Comparison of ENCODE assay signal across 8 cellular contexts in the genomic region with DNA sequence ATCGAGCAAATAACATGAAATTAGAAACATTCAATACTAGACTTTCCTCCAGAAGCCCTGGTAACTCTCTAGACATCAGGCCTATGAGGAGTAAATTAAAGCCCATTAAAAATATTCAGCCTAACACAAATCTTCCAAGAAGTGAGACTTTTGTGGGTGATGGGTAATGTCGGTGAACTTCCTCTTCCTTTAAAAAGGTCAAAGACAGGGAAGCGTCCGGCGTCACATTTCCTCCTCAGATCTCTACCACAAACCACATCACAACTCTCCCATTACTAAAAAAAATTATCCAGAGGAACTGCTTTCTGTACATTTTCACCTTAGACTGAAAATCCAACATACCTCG. TPM values are rescaled to one million over a fixed set of nuclear protein-coding genes. Genes with fewer than 3 reads are reported as not detected.
DNase-seq lines count a peak whose midpoint lies in the region; ATAC-seq and TF ChIP-seq lines count a peak whose summit lies in the region.

No MANE protein-coding gene starts in this region.

- POLR2A ChIA-PET in AG04449 (lab: Yijun Ruan, JAX), result no interaction called here

- DNase-seq in AG04449 (ENCODE audit: low read depth, low spot score) (no peak), HCEC 1CT (peak; percentile 50), T-helper 2 cell (peak in 3 of 5 experiments; percentile 35 to 59 (median 45)), mesenchymal stem cell (peak; percentile 60), thyroid gland (peak; percentile 28 to 35), NCI-H524 treated with DMSO at 0.1 percent for 48 hours (lab: John Stamatoyannopoulos, UW) (no peak)

- no peak overlapping the region for H4K8ac ChIP-seq in mesenchymal stem cell (ENCODE audit: low read length)

- H3K4me2 ChIP-seq in mesenchymal stem cell (ENCODE audit: low read length, poor library complexity, severe bottlenecking), result peak overlapping the region; percentile 67

- WGBS in ectodermal cell, 2 experiments, result 10 to 13% methylated on average over 4 to 5 of the region's 6 CpGs
- WGBS in mesenchymal stem cell, result 13% methylated on average over 5 of the region's 6 CpGs
- WGBS in thyroid gland, 2 donors, result 0% methylated on average over 6 of the region's 6 CpGs

- TF ChIP-seq CTCF in AG04449 (IDR thresholded peaks at IDR 0.05; ENCODE audit: insufficient read depth, low read length, missing control alignments) (no peak), thyroid gland (IDR thresholded peaks at IDR 0.05) (no peak)

- H2BK12ac ChIP-seq in mesenchymal stem cell (ENCODE audit: low read length in 2 of 2), result no peak overlapping the region

- H2AK5ac ChIP-seq in mesenchymal stem cell (ENCODE audit: low read length, severe bottlenecking), result no peak overlapping the region

- H3K18ac ChIP-seq in mesenchymal stem cell (ENCODE audit: low read depth in 1 of 2, low read length in 2 of 2), result peak overlapping the region in 1 of 2 experiments; percentile 94

- CTCF ChIA-PET in AG04449 (lab: Yijun Ruan, JAX), result interaction anchor here (1.4 to 2.6 kb wide), 2 partner anchors 16 to 20 kb away, joined by 3 to 16 read pairs; no protein-coding TSS in a partner anchor

- H3K23ac ChIP-seq in mesenchymal stem cell (ENCODE audit: low read length in 2 of 2), result no peak overlapping the region

- peaks cover 4% of the 10 kb centered on the region for H3K36me3 ChIP-seq in ectodermal cell (ENCODE audit: control insufficient read depth, insufficient read depth, low read length)
- peaks cover 5 to 8% of the 10 kb centered on the region in 2 experiments for H3K36me3 ChIP-seq in mesenchymal stem cell (ENCODE audit: control insufficient read depth in 1 of 2, insufficient read depth in 2 of 2, low read depth in 1 of 2, low read length in 2 of 2)
- no peaks in the 10 kb centered on the region for H3K36me3 ChIP-seq in thyroid gland

- H2AFZ ChIP-seq in mesenchymal stem cell (ENCODE audit: low read depth, low read length), result no peak overlapping the region

- peak overlapping the region; percentile 91 for H3K9ac ChIP-seq in mesenchymal stem cell (ENCODE audit: low read length)

- no peak overlapping the region for H3K4ac ChIP-seq in mesenchymal stem cell (ENCODE audit: low read depth in 1 of 2, low read length in 2 of 2)

- H2BK120ac ChIP-seq in mesenchymal stem cell (ENCODE audit: low read depth, low read length), result no peak overlapping the region

- H3K9me3 ChIP-seq in ectodermal cell (ENCODE audit: control insufficient read depth, low read length), result no peaks in the 10 kb centered on the region
- no peaks in the 10 kb centered on the region for H3K9me3 ChIP-seq in mesenchymal stem cell (ENCODE audit: control insufficient read depth, low read length)
- no peaks in the 10 kb centered on the region for H3K9me3 ChIP-seq in thyroid gland

- no peaks in the 10 kb centered on the region for H3K4me1 ChIP-seq in ectodermal cell (ENCODE audit: control insufficient read depth, insufficient read depth, low read length)
- H3K4me1 ChIP-seq in mesenchymal stem cell (ENCODE audit: control insufficient read depth, insufficient read depth, low read depth, low read length), result peaks cover 10% of the 10 kb centered on the region
- peaks cover 26 to 33% of the 10 kb centered on the region in 2 donors for H3K4me1 ChIP-seq in thyroid gland

- intact Hi-C loops in thyroid gland (cut with DNase I), result no loop called here

- H3K27me3 ChIP-seq in ectodermal cell (ENCODE audit: control insufficient read depth, insufficient read depth, low read length, poor library complexity, severe bottlenecking), result no peaks in the 10 kb centered on the region
- H3K27me3 ChIP-seq in mesenchymal stem cell (ENCODE audit: control insufficient read depth in 1 of 2, insufficient read depth in 1 of 2, low read length in 2 of 2), result no peaks in the 10 kb centered on the region
- no peaks in the 10 kb centered on the region for H3K27me3 ChIP-seq in thyroid gland

- H3K4me3 ChIP-seq in AG04449 (ENCODE audit: low read depth, low read length) (peak overlapping the region; percentile 83), ectodermal cell (ENCODE audit: insufficient read depth, low read depth, low read length) (peak overlapping the region; percentile 80), mesenchymal stem cell (ENCODE audit: insufficient read depth in 1 of 2, low read depth in 1 of 2, low read length in 2 of 2) (peak overlapping the region; percentile 79 to 96), thyroid gland (replicated peaks in 1 of 3) (peak overlapping the region; percentile 17 to 85 (median 77))

- no peak overlapping the region for H2BK15ac ChIP-seq in mesenchymal stem cell (ENCODE audit: low read depth, poor library complexity, severe bottlenecking)

- peaks cover 1% of the 10 kb centered on the region for H3K79me1 ChIP-seq in mesenchymal stem cell (replicated peaks; ENCODE audit: low read length, poor library complexity, severe bottlenecking)

- H3K14ac ChIP-seq in mesenchymal stem cell (ENCODE audit: low read length in 2 of 2), result no peak overlapping the region

- H3K27ac ChIP-seq in ectodermal cell (ENCODE audit: insufficient read depth, low read depth, low read length, poor library complexity, severe bottlenecking) (peak overlapping the region; percentile 58), mesenchymal stem cell (ENCODE audit: low read length, poor library complexity, severe bottlenecking) (peak overlapping the region; percentile 47), thyroid gland (peak overlapping the region; percentile 89 to 96 (median 92))

- no peak overlapping the region for H4K91ac ChIP-seq in mesenchymal stem cell (ENCODE audit: low read length)

- no peak for ATAC-seq in HG02840 (IDR thresholded peaks at IDR 0.05; ENCODE audit: low FRiP score, unreplicated experiment)

- no peak overlapping the region for H2BK5ac ChIP-seq in mesenchymal stem cell (ENCODE audit: low read depth, low read length, poor library complexity, severe bottlenecking)

- peak in 1 of 2 donors; percentile 34 for TF ChIP-seq POLR2A in thyroid gland (IDR thresholded peaks at IDR 0.05)

RNA-seq across cellular contexts. Expression of a gene that starts 1.4 kb away (rescaled TPM):
- polyA plus RNA-seq in ectodermal cell (2013, experiment 1 of 4), result 86.5 TPM
- 84.6 TPM for polyA plus RNA-seq in ectodermal cell (2013, experiment 2 of 4)
- 66.9 TPM for polyA plus RNA-seq in ectodermal cell (2013, experiment 3 of 4)
- polyA plus RNA-seq in ectodermal cell (2013, experiment 4 of 4), result 77.6 TPM
- polyA plus RNA-seq in mesenchymal stem cell (2013, experiment 1 of 2), result 75.1 TPM
- polyA plus RNA-seq in mesenchymal stem cell (2013, experiment 2 of 2), result 72.4 TPM
- 100 to 1,000 TPM in 3 of 4 donors, 10 to 100 TPM in 1; 68.9 to 110 (median 104) TPM for total RNA-seq in thyroid gland

Comparison
In these comparisons a context has a peak if more than half of its experiments do, and no peak if none do; other contexts are left out.
1. DNase-seq: peak in HCEC 1CT (single experiment), T-helper 2 cell (3 of 5), mesenchymal stem cell (single experiment) and thyroid gland (2 of 2); none in AG04449 (single experiment) and NCI-H524 treated with DMSO at 0.1 percent for 48 hours (single experiment).
2. Peak in every context shown above with its lines, with median percentiles within 50 percentile points of each other: H3K4me3 ChIP-seq and H3K27ac ChIP-seq.